Comparison of ENCODE assay signal across 8 cellular contexts in genomic region chr17:3892095-3892998, GRCh38. TPM values are rescaled to one million over a fixed set of nuclear protein-coding genes. Genes with fewer than 3 reads are reported as not detected.
A peak's percentile ranks its signal among the peaks of the same experiment; 100 is the strongest.
DNase-seq lines count a peak whose midpoint lies in the region; ATAC-seq and TF ChIP-seq lines count a peak whose summit lies in the region.

No MANE protein-coding gene starts in this region.

- ATAC-seq in HG02678 (IDR thresholded peaks at IDR 0.05; ENCODE audit: unreplicated experiment) (peak; percentile 10), GM21390 (IDR thresholded peaks at IDR 0.05; ENCODE audit: unreplicated experiment) (no peak)
- ATAC-seq in effector memory CD8-positive, alpha-beta T cell (replicated peaks) = peak; percentile 71

- H3K36me3 ChIP-seq in GM06990 (ENCODE audit: control insufficient read depth, insufficient read depth, low read length) = no peaks in the 10 kb centered on the region

- no peak for TF ChIP-seq CTCF in GM06990 (IDR thresholded peaks at IDR 0.05; ENCODE audit: insufficient read depth, low read length, poor library complexity, severe bottlenecking)

- no peaks in the 10 kb centered on the region; the same call in 1 of the 2 replicates for H3K27me3 ChIP-seq in GM06990 (replicated peaks; ENCODE audit: control insufficient read depth, insufficient read depth, low read length)

- H3K36me3 Mint-ChIP-seq in effector memory CD8-positive, alpha-beta T cell (ENCODE audit: insufficient read depth) = peaks cover 12% of the 10 kb centered on the region

- H3K4me1 Mint-ChIP-seq in effector memory CD8-positive, alpha-beta T cell (ENCODE audit: low read depth in 2 of 2) = peaks cover 22 to 32% of the 10 kb centered on the region in 2 donors

- peak overlapping the region; percentile 60 for H3K4me3 ChIP-seq in GM06990 (replicated peaks; ENCODE audit: low read depth, low read length)

- no peaks in the 10 kb centered on the region for H3K9me3 Mint-ChIP-seq in effector memory CD8-positive, alpha-beta T cell

- no peaks in the 10 kb centered on the region for H3K27me3 Mint-ChIP-seq in effector memory CD8-positive, alpha-beta T cell

- DNase-seq in GM06990 (ENCODE audit: extremely low read depth, insufficient read length) = peak; percentile 59
- DNase-seq in NCI-H748 (lab: John Stamatoyannopoulos, UW; ENCODE audit: unreplicated experiment) = peak; percentile 85
- peak; percentile 69 to 70 for DNase-seq in activated CD8-positive, alpha-beta memory T cell treated with anti-CD3 and anti-CD28 coated beads for 4 hours (ENCODE audit: low read depth in 2 of 2)
- peak; percentile 75 to 84 (median 79) for DNase-seq in effector memory CD8-positive, alpha-beta T cell
- DNase-seq in mesenteric fat pad (ENCODE audit: low spot score) = peak; percentile 95
- DNase-seq in stimulated activated CD8-positive, alpha-beta memory T cell treated with anti-CD3 and anti-CD28 coated beads, Interleukin-15, amount 100 ng/mL, for 4 hours (ENCODE audit: low read depth in 2 of 2) = peak; percentile 72 to 73

- H3K4me3 Mint-ChIP-seq in effector memory CD8-positive, alpha-beta T cell = peak overlapping the region; percentile 78

- peak overlapping the region; percentile 71 to 85 for H3K27ac Mint-ChIP-seq in effector memory CD8-positive, alpha-beta T cell

RNA-seq across cellular contexts. Expression of gene CAMKK1, which starts 0.5 kb away (rescaled TPM):
- 4.9 TPM for total RNA-seq in mesenteric fat pad

RNA-seq across cellular contexts. Expression of gene P2RX1, which starts 23.9 kb away (rescaled TPM):
- 2.3 TPM for total RNA-seq in mesenteric fat pad

RNA-seq across cellular contexts. Expression of gene NCBP3, which starts 46.3 kb away (rescaled TPM):
- 27.5 TPM for total RNA-seq in mesenteric fat pad
